In genomic region chrY:14255963-14256816, GRCh38 we compare ENCODE assay signal across 16 cellular contexts.
A peak's percentile ranks its signal among the peaks of the same experiment; 100 is the strongest.
DNase-seq lines count a peak whose midpoint lies in the region; ATAC-seq and TF ChIP-seq lines count a peak whose summit lies in the region.
"Had no signal": no experiment of that assay in that cellular context is flagged by ENCODE, and none has a peak within 500 bp of the region (broad histone marks: within the 10 kb centered on the region; RNA-seq: fewer than 3 reads in every experiment).

No MANE protein-coding gene starts in this region.

- no peaks in the 10 kb centered on the region for H4K20me1 ChIP-seq in DND-41 (ENCODE audit: insufficient read depth, low read length)

- peak overlapping the region; percentile 37 for H3K4me3 ChIP-seq in CD4-positive, CD25-positive, alpha-beta regulatory T cell (ENCODE audit: low read depth, low read length)
- H3K4me3 ChIP-seq in DND-41 (ENCODE audit: low read depth in 1 of 2, low read length in 2 of 2) = peak overlapping the region in 1 of 2 experiments; percentile 43; a peak in 2 of 4 replicates
- H3K4me3 ChIP-seq: testis had no signal

- peak overlapping the region; percentile 48 for H3K9ac ChIP-seq in DND-41 (ENCODE audit: low read depth, low read length)

- no peaks in the 10 kb centered on the region for H3K36me3 Mint-ChIP-seq in CD4-positive, CD25-positive, alpha-beta regulatory T cell
- H3K36me3 Mint-ChIP-seq in activated T-helper 17 cell treated with anti-CD3 and anti-CD28 coated beads, Interleukin-2, amount 50 U/mL, for 72 hours (ENCODE audit: low read depth) = no peaks in the 10 kb centered on the region
- H3K36me3 Mint-ChIP-seq: brain, T-cell had no signal

- peak; percentile 37 to 40 for ATAC-seq in CD4-positive, CD25-positive, alpha-beta regulatory T cell (ENCODE audit: low read depth in 2 of 2)
- ATAC-seq in DND-41 (ENCODE audit: insufficient read depth, low read depth) = peak; percentile 89
- ATAC-seq in HG02938 (IDR thresholded peaks at IDR 0.05; ENCODE audit: unreplicated experiment) = peak; percentile 85
- peak; percentile 45 for ATAC-seq in activated T-helper 17 cell treated with anti-CD3 and anti-CD28 coated beads, Interleukin-2, amount 50 U/mL, for 72 hours (replicated peaks)
- no peak for ATAC-seq in HG02571 (IDR thresholded peaks at IDR 0.05; ENCODE audit: unreplicated experiment)
- no peak for ATAC-seq in GM18861 (IDR thresholded peaks at IDR 0.05; ENCODE audit: unreplicated experiment)

- H3K27me3 ChIP-seq in CD4-positive, CD25-positive, alpha-beta regulatory T cell (ENCODE audit: control insufficient read depth, insufficient read depth, low read length) = no peaks in the 10 kb centered on the region
- no peaks in the 10 kb centered on the region for H3K27me3 ChIP-seq in DND-41 (ENCODE audit: insufficient read depth, low read length, poor library complexity)
- H3K27me3 ChIP-seq: testis had no signal

- no peak overlapping the region for H3K27ac ChIP-seq in CD4-positive, CD25-positive, alpha-beta regulatory T cell (ENCODE audit: insufficient read depth, low read length, poor library complexity, severe bottlenecking)
- peak overlapping the region; percentile 98 for H3K27ac ChIP-seq in DND-41 (ENCODE audit: low read length)
- H3K27ac ChIP-seq: testis had no signal

- H3K9me3 ChIP-seq in CD4-positive, CD25-positive, alpha-beta regulatory T cell (ENCODE audit: control insufficient read depth in 2 of 2, low read length in 2 of 2) = no peaks in the 10 kb centered on the region
- no peaks in the 10 kb centered on the region for H3K9me3 ChIP-seq in DND-41 (ENCODE audit: insufficient read depth, low read length, severe bottlenecking)
- H3K9me3 ChIP-seq: testis had no signal

- H2AFZ ChIP-seq in DND-41 (ENCODE audit: low read depth, low read length) = peak overlapping the region; percentile 29

- peak overlapping the region in 1 of 4 donors; percentile 83 for H3K4me3 Mint-ChIP-seq in CD4-positive, CD25-positive, alpha-beta regulatory T cell
- H3K4me3 Mint-ChIP-seq in activated T-helper 17 cell treated with anti-CD3 and anti-CD28 coated beads, Interleukin-2, amount 50 U/mL, for 72 hours = peak overlapping the region; percentile 64
- H3K4me3 Mint-ChIP-seq: brain, nephron had no signal

- peak overlapping the region in 1 of 3 donors; percentile 69 for H3K27ac Mint-ChIP-seq in CD4-positive, CD25-positive, alpha-beta regulatory T cell
- H3K27ac Mint-ChIP-seq in activated T-helper 17 cell treated with anti-CD3 and anti-CD28 coated beads, Interleukin-2, amount 50 U/mL, for 72 hours = peak overlapping the region; percentile 84
- H3K27ac Mint-ChIP-seq: activated T-helper 2 cell treated with anti-CD3 and anti-CD28 coated beads, Interferon-gamma antibody, Interleukin-2, Interleukin-4, amounts not matched to agents 10 μg/mL and 5 μg/mL and 100 μg/mL, durations not matched to agents 14 hours and 24 hours and 36 hours; brain; nephron had no signal

- DNase-seq in CD4-positive, CD25-positive, alpha-beta regulatory T cell = no peak
- DNase-seq in DND-41 = peak; percentile 37
- no peak for DNase-seq in hepatic stellate cell (ENCODE audit: low spot score)
- DNase-seq: activated CD4-positive, alpha-beta T cell treated with anti-CD3 and anti-CD28 coated beads for 48 hours; Karpas-422; NCI-H1694; RPMI8226; testis had no signal

- peaks cover 0 to 2% (median 0%) of the 10 kb centered on the region in 7 donors for H3K9me3 Mint-ChIP-seq in CD4-positive, CD25-positive, alpha-beta regulatory T cell
- no peaks in the 10 kb centered on the region for H3K9me3 Mint-ChIP-seq in activated T-helper 17 cell treated with anti-CD3 and anti-CD28 coated beads, Interleukin-2, amount 50 U/mL, for 72 hours
- H3K9me3 Mint-ChIP-seq: activated T-helper 2 cell treated with anti-CD3 and anti-CD28 coated beads, Interferon-gamma antibody, Interleukin-2, Interleukin-4, amounts not matched to agents 10 μg/mL and 5 μg/mL and 100 μg/mL, durations not matched to agents 14 hours and 24 hours and 36 hours; brain; nephron; T-cell had no signal

- no peaks in the 10 kb centered on the region for H3K4me1 ChIP-seq in CD4-positive, CD25-positive, alpha-beta regulatory T cell (ENCODE audit: control insufficient read depth, insufficient read depth, low read length, poor library complexity, severe bottlenecking)
- H3K4me1 ChIP-seq in DND-41 (ENCODE audit: insufficient read depth, low read length) = peaks cover 39% of the 10 kb centered on the region
- H3K4me1 ChIP-seq: testis had no signal

- H3K36me3 ChIP-seq in CD4-positive, CD25-positive, alpha-beta regulatory T cell (ENCODE audit: control insufficient read depth, insufficient read depth, low read length) = no peaks in the 10 kb centered on the region
- H3K36me3 ChIP-seq in DND-41 (ENCODE audit: insufficient read depth, low read length) = no peaks in the 10 kb centered on the region

- peak overlapping the region; percentile 61 for H3K4me2 ChIP-seq in DND-41 (ENCODE audit: insufficient read depth, low read length)

- peaks cover 0 to 18% (median 5%) of the 10 kb centered on the region in 4 donors for H3K4me1 Mint-ChIP-seq in CD4-positive, CD25-positive, alpha-beta regulatory T cell
- H3K4me1 Mint-ChIP-seq in activated T-helper 17 cell treated with anti-CD3 and anti-CD28 coated beads, Interleukin-2, amount 50 U/mL, for 72 hours = peaks cover 12% of the 10 kb centered on the region
- H3K4me1 Mint-ChIP-seq: brain, nephron had no signal

- H3K79me2 ChIP-seq in DND-41 (ENCODE audit: insufficient read depth, low read length) = no peaks in the 10 kb centered on the region

- TF ChIP-seq CTCF in DND-41 (IDR thresholded peaks at IDR 0.05; ENCODE audit: borderline replicate concordance, extremely low read depth, low read length, poor library complexity, severe bottlenecking) = no peak

- peaks cover 4% of the 10 kb centered on the region for H3K27me3 Mint-ChIP-seq in CD4-positive, CD25-positive, alpha-beta regulatory T cell
- no peaks in the 10 kb centered on the region for H3K27me3 Mint-ChIP-seq in activated T-helper 17 cell treated with anti-CD3 and anti-CD28 coated beads, Interleukin-2, amount 50 U/mL, for 72 hours
- H3K27me3 Mint-ChIP-seq: brain, T-cell had no signal

Comparison
In these comparisons a context has a peak if more than half of its experiments do, and no peak if none do; other contexts are left out.
1. ATAC-seq: peak in CD4-positive, CD25-positive, alpha-beta regulatory T cell (2 of 2), DND-41 (single experiment), HG02938 (single experiment) and activated T-helper 17 cell treated with anti-CD3 and anti-CD28 coated beads, Interleukin-2, amount 50 U/mL, for 72 hours (single experiment); none in HG02571 (single experiment) and GM18861 (single experiment).